Comparison of ENCODE assay signal across 8 cellular contexts in genomic region chr10:73644015-73644743, GRCh38. TPM values are rescaled to one million over a fixed set of nuclear protein-coding genes. Genes with fewer than 3 reads are reported as not detected.
A peak's percentile ranks its signal among the peaks of the same experiment; 100 is the strongest.
DNase-seq lines count a peak whose midpoint lies in the region; ATAC-seq and TF ChIP-seq lines count a peak whose summit lies in the region.

No MANE protein-coding gene starts in this region.

- 21% methylated on average over 5 of the region's 5 CpGs for WGBS in liver

- no peak overlapping the region for H3K9ac ChIP-seq in liver (ENCODE audit: low read depth in 1 of 2, low read length in 2 of 2)

- H3K4me3 ChIP-seq in CD4-positive, CD25-positive, alpha-beta regulatory T cell (ENCODE audit: low read depth, low read length) = no peak overlapping the region
- H3K4me3 ChIP-seq in coronary artery (no peak overlapping the region), liver (ENCODE audit: low read depth in 1 of 3, low read length in 3 of 3) (no peak overlapping the region)

- H3K36me3 Mint-ChIP-seq in CD4-positive, CD25-positive, alpha-beta regulatory T cell = no peaks in the 10 kb centered on the region
- H3K36me3 Mint-ChIP-seq in activated CD4-positive, alpha-beta T cell treated with anti-CD3 and anti-CD28 coated beads for 36 hours (ENCODE audit: low read depth) = no peaks in the 10 kb centered on the region

- H3K4me1 ChIP-seq in CD4-positive, CD25-positive, alpha-beta regulatory T cell (ENCODE audit: control insufficient read depth, insufficient read depth, low read length, poor library complexity, severe bottlenecking) = peaks cover 21% of the 10 kb centered on the region
- H3K4me1 ChIP-seq in liver (ENCODE audit: control insufficient read depth in 4 of 4, insufficient read depth in 4 of 4, low read length in 3 of 4) = peaks cover 0 to 4% (median 3%) of the 10 kb centered on the region in 4 donors

- H3K27ac ChIP-seq in CD4-positive, CD25-positive, alpha-beta regulatory T cell (ENCODE audit: insufficient read depth, low read length, poor library complexity, severe bottlenecking) = no peak overlapping the region
- H3K27ac ChIP-seq in coronary artery = peak overlapping the region; percentile 60 to 70
- H3K27ac ChIP-seq in liver (ENCODE audit: low read depth in 1 of 2, low read length in 2 of 2) = no peak overlapping the region

- POLR2A ChIA-PET in activated CD4-positive, alpha-beta T cell treated with anti-CD3 and anti-CD28 coated beads for 36 hours (lab: Charles Lee) = interaction anchor here (1.4 kb wide), 1 partner anchor 17 kb away, joined by 3 read pairs; no protein-coding TSS in a partner anchor

- TF ChIP-seq RAD21 in liver (IDR thresholded peaks at IDR 0.05) = peak; percentile 98

- H3K27me3 Mint-ChIP-seq in CD4-positive, CD25-positive, alpha-beta regulatory T cell = peaks cover 9% of the 10 kb centered on the region
- no peaks in the 10 kb centered on the region for H3K27me3 Mint-ChIP-seq in activated CD4-positive, alpha-beta T cell treated with anti-CD3 and anti-CD28 coated beads for 36 hours

- H3K27me3 ChIP-seq in CD4-positive, CD25-positive, alpha-beta regulatory T cell (ENCODE audit: control insufficient read depth, insufficient read depth, low read length) = peaks cover 3% of the 10 kb centered on the region
- no peaks in the 10 kb centered on the region for H3K27me3 ChIP-seq in liver (ENCODE audit: control insufficient read depth in 4 of 4, insufficient read depth in 4 of 4, low read length in 3 of 4)

- intact Hi-C loops in activated CD4-positive, alpha-beta T cell treated with anti-CD3 and anti-CD28 coated beads for 36 hours (cut with DNase I, micrococcal nuclease) = loop anchor here (1.0 kb wide), 2 partner anchors 115 to 380 kb away; no protein-coding TSS in a partner anchor

- H3K9me3 ChIP-seq in CD4-positive, CD25-positive, alpha-beta regulatory T cell (ENCODE audit: control insufficient read depth in 2 of 2, low read length in 2 of 2) = no peaks in the 10 kb centered on the region
- H3K9me3 ChIP-seq in liver (ENCODE audit: control insufficient read depth in 4 of 4, low read length in 3 of 4) = no peaks in the 10 kb centered on the region

- peak overlapping the region in 2 of 3 donors; percentile 17 to 20 for H3K27ac Mint-ChIP-seq in CD4-positive, CD25-positive, alpha-beta regulatory T cell
- H3K27ac Mint-ChIP-seq in activated CD4-positive, alpha-beta T cell treated with anti-CD3 and anti-CD28 coated beads for 36 hours = no peak overlapping the region

- peaks cover 0 to 14% (median 6%) of the 10 kb centered on the region in 4 donors for H3K4me1 Mint-ChIP-seq in CD4-positive, CD25-positive, alpha-beta regulatory T cell
- peaks cover 19% of the 10 kb centered on the region for H3K4me1 Mint-ChIP-seq in activated CD4-positive, alpha-beta T cell treated with anti-CD3 and anti-CD28 coated beads for 36 hours

- CTCF ChIA-PET in activated CD4-positive, alpha-beta T cell treated with anti-CD3 and anti-CD28 coated beads for 36 hours (lab: Charles Lee) = interaction anchor here (0.6 to 7.0 kb wide), 29 partner anchors 9 to 390 kb away, joined by 3 to 122 read pairs (median 3); partner anchors contain the start of genes SYNPO2L and USP54

- peak; percentile 63 to 67 for ATAC-seq in CD4-positive, CD25-positive, alpha-beta regulatory T cell (ENCODE audit: low read depth in 2 of 2)
- peak; percentile 78 for ATAC-seq in activated CD4-positive, alpha-beta T cell treated with anti-CD3 and anti-CD28 coated beads for 36 hours

- peak overlapping the region in 1 of 4 donors; percentile 26 for H3K4me3 Mint-ChIP-seq in CD4-positive, CD25-positive, alpha-beta regulatory T cell
- H3K4me3 Mint-ChIP-seq in activated CD4-positive, alpha-beta T cell treated with anti-CD3 and anti-CD28 coated beads for 36 hours = no peak overlapping the region

- DNase-seq in CD4-positive, CD25-positive, alpha-beta regulatory T cell = peak; percentile 38 to 69 (median 64)
- DNase-seq in H4 (ENCODE audit: low spot score) = peak; percentile 60
- DNase-seq in NCI-H226 = peak; percentile 39
- peak; percentile 64 for DNase-seq in activated CD4-positive, alpha-beta T cell treated with anti-CD3 and anti-CD28 coated beads for 36 hours
- DNase-seq in coronary artery (ENCODE audit: low spot score) = no peak
- DNase-seq in stimulated activated CD8-positive, alpha-beta memory T cell treated with anti-CD3 and anti-CD28 coated beads, Interleukin-7, amount 100 ng/mL, for 4 hours (ENCODE audit: low read depth in 2 of 2) = peak; percentile 14 to 22
- no peak for DNase-seq in foreskin melanocyte

- TF ChIP-seq CTCF in coronary artery (IDR thresholded peaks at IDR 0.05) (peak; percentile 88), liver (IDR thresholded peaks at IDR 0.05; ENCODE audit: low read depth, low read length, missing input control) (peak; percentile 94)

- no peaks in the 10 kb centered on the region for H3K9me3 Mint-ChIP-seq in CD4-positive, CD25-positive, alpha-beta regulatory T cell
- no peaks in the 10 kb centered on the region for H3K9me3 Mint-ChIP-seq in activated CD4-positive, alpha-beta T cell treated with anti-CD3 and anti-CD28 coated beads for 36 hours (ENCODE audit: low read depth)

- no peaks in the 10 kb centered on the region for H3K36me3 ChIP-seq in CD4-positive, CD25-positive, alpha-beta regulatory T cell (ENCODE audit: control insufficient read depth, insufficient read depth, low read length)
- H3K36me3 ChIP-seq in liver (ENCODE audit: control insufficient read depth in 4 of 4, insufficient read depth in 3 of 4, low read depth in 1 of 4, low read length in 3 of 4) = no peaks in the 10 kb centered on the region

TF ChIP-seq in liver, 16 proteins besides CTCF, POLR2A, EP300 and RAD21 (continues in another document):
- no peak for TF ChIP-seq HNF4A (conservative IDR thresholded peaks at IDR 0.05)
- TF ChIP-seq MAX (IDR thresholded peaks at IDR 0.05) = no peak
- TF ChIP-seq YY1 (IDR thresholded peaks at IDR 0.05) = no peak
- TF ChIP-seq JUND (IDR thresholded peaks at IDR 0.05) = no peak
- TF ChIP-seq GABPA (IDR thresholded peaks at IDR 0.05 in 1 of 2, conservative IDR thresholded peaks at IDR 0.05 in 1 of 2) = no peak
- no peak for TF ChIP-seq NR2F2 (IDR thresholded peaks at IDR 0.05)
- TF ChIP-seq EGR1 (IDR thresholded peaks at IDR 0.05; ENCODE audit: low read depth in 2 of 2) = no peak
- TF ChIP-seq RXRA (IDR thresholded peaks at IDR 0.05) = no peak
- no peak for TF ChIP-seq HNF4G (IDR thresholded peaks at IDR 0.05)
- no peak for TF ChIP-seq REST (IDR thresholded peaks at IDR 0.05)

RNA-seq across cellular contexts. Expression of gene MYOZ1, which starts 2.9 kb away (rescaled TPM):
- not detected for total RNA-seq in CD4-positive, CD25-positive, alpha-beta regulatory T cell
- not detected for polyA plus RNA-seq in CD4-positive, CD25-positive, alpha-beta regulatory T cell
- 0.33 TPM in 1 of 2 replicates, not detected in the other for total RNA-seq in H4 (2014; rRNA removed; shearing (Covaris generic))
- total RNA-seq in activated CD4-positive, alpha-beta T cell treated with anti-CD3 and anti-CD28 coated beads for 36 hours = not detected
- under 1 TPM; 0.17 to 0.23 TPM for total RNA-seq in liver
- polyA plus RNA-seq in liver = under 1 TPM in 1 of 2 donors, not detected in 1; 0.14 TPM

RNA-seq across cellular contexts. Expression of gene SYNPO2L, which starts 11.7 kb away (rescaled TPM):
- not detected for total RNA-seq in CD4-positive, CD25-positive, alpha-beta regulatory T cell
- polyA plus RNA-seq in CD4-positive, CD25-positive, alpha-beta regulatory T cell = not detected
- 0.02 TPM in 1 of 2 replicates, not detected in the other for total RNA-seq in H4 (2014; rRNA removed; shearing (Covaris generic))
- not detected for total RNA-seq in activated CD4-positive, alpha-beta T cell treated with anti-CD3 and anti-CD28 coated beads for 36 hours
- total RNA-seq in liver = under 1 TPM in 1 of 2 donors, not detected in 1; under 0.01 TPM
- polyA plus RNA-seq in liver = under 1 TPM in 1 of 2 donors, not detected in 1; 0.02 TPM

RNA-seq across cellular contexts. Expression of gene USP54, which starts 53.0 kb away (rescaled TPM):
- 4.2 TPM for total RNA-seq in CD4-positive, CD25-positive, alpha-beta regulatory T cell
- 1 to 10 TPM in 3 of 4 donors, under 1 TPM in 1; 0.84 to 1.5 (median 1.0) TPM for polyA plus RNA-seq in CD4-positive, CD25-positive, alpha-beta regulatory T cell
- total RNA-seq in H4 (2014; rRNA removed; shearing (Covaris generic)) = 16.6 and 19.1 TPM in 2 replicates
- 1 to 10 TPM; 4.3 to 4.5 TPM for total RNA-seq in activated CD4-positive, alpha-beta T cell treated with anti-CD3 and anti-CD28 coated beads for 36 hours
- total RNA-seq in liver = 1 to 10 TPM; 3.6 to 9.0 TPM
- polyA plus RNA-seq in liver = 10 to 100 TPM in 1 of 2 donors, 1 to 10 TPM in 1; 1.3 to 10.4 TPM

RNA-seq across cellular contexts. Expression of gene AGAP5, which starts 53.7 kb away (rescaled TPM):
- 9.8 TPM for total RNA-seq in CD4-positive, CD25-positive, alpha-beta regulatory T cell
- under 1 TPM in 2 of 4 donors, not detected in 2; 0.07 to 0.18 TPM for polyA plus RNA-seq in CD4-positive, CD25-positive, alpha-beta regulatory T cell
- 1.7 and 24.6 TPM in 2 replicates for total RNA-seq in H4 (2014; rRNA removed; shearing (Covaris generic))
- total RNA-seq in activated CD4-positive, alpha-beta T cell treated with anti-CD3 and anti-CD28 coated beads for 36 hours = 10 to 100 TPM in 1 of 2 experiments, 1 to 10 TPM in 1; 7.1 to 10.3 TPM
- total RNA-seq in liver = 1 to 10 TPM; 3.3 to 9.1 TPM
- polyA plus RNA-seq in liver = 1 to 10 TPM; 1.4 to 1.7 TPM

Comparison
In these comparisons a context has a peak if more than half of its experiments do, and no peak if none do; other contexts are left out.
1. DNase-seq: peak in CD4-positive, CD25-positive, alpha-beta regulatory T cell (3 of 3), H4 (single experiment), NCI-H226 (single experiment), activated CD4-positive, alpha-beta T cell treated with anti-CD3 and anti-CD28 coated beads for 36 hours (single experiment) and stimulated activated CD8-positive, alpha-beta memory T cell treated with anti-CD3 and anti-CD28 coated beads, Interleukin-7, amount 100 ng/mL, for 4 hours (2 of 2); none in coronary artery (single experiment) and foreskin melanocyte (single experiment).
2. H3K27ac ChIP-seq: peak in coronary artery (2 of 2); none in CD4-positive, CD25-positive, alpha-beta regulatory T cell (single experiment) and liver (0 of 2).